27 cellular contexts compared by ENCODE assay signal in genomic region chr1:44489481-44489880, GRCh38.
DNase-seq lines count a peak whose midpoint lies in the region; ATAC-seq and TF ChIP-seq lines count a peak whose summit lies in the region.
"Had no signal": no experiment of that assay in that cellular context is flagged by ENCODE, and none has a peak within 500 bp of the region (broad histone marks: within the 10 kb centered on the region; RNA-seq: fewer than 3 reads in every experiment).

No MANE protein-coding gene starts in this region.

- peak overlapping the region; percentile 23 for H3K27ac Mint-ChIP-seq in MCF 10A (ENCODE audit: low read depth, unreplicated experiment)
- H3K27ac Mint-ChIP-seq in activated CD4-positive, alpha-beta T cell treated with anti-CD3 and anti-CD28 coated beads, Interleukin-2, amount 10 ng/mL, durations not matched to agents 7 days and 5 days: no peak overlapping the region
- H3K27ac Mint-ChIP-seq: activated naive CD8-positive, alpha-beta T cell treated with anti-CD3 and anti-CD28 coated beads, Interleukin-2, amount 10 ng/mL, durations not matched to agents 7 days and 5 days; activated T-helper 2 cell treated with anti-CD3 and anti-CD28 coated beads, Interferon-gamma antibody, Interleukin-2, Interleukin-4, amounts not matched to agents 10 μg/mL and 5 μg/mL and 100 μg/mL, durations not matched to agents 14 hours and 24 hours and 36 hours; CD8-positive, alpha-beta memory T cell; nephron; stimulated activated effector memory CD8-positive, alpha-beta T cell treated with anti-CD3 and anti-CD28 coated beads, Interleukin-12 subunit alpha, Interleukin-12 subunit beta, amount 100 ng/mL, for 72 hours had no signal

- no peaks in the 10 kb centered on the region for H3K27me3 ChIP-seq in mammary epithelial cell (ENCODE audit: insufficient read depth, low read length)
- H3K27me3 ChIP-seq: cardiac muscle cell, heart left ventricle, left lung, Peyer's patch had no signal

- no peak overlapping the region for H2AFZ ChIP-seq in mammary epithelial cell (ENCODE audit: low read depth, low read length)

- no peaks in the 10 kb centered on the region for H3K9me3 ChIP-seq in mammary epithelial cell (replicated peaks; ENCODE audit: insufficient read depth, low read length)
- H3K9me3 ChIP-seq: left lung, Peyer's patch had no signal

- 70% methylated on average over 5 of the region's 5 CpGs for WGBS in mammary epithelial cell (ENCODE audit: low coverage, missing lambda C conversion rate)

- DNase-seq in MCF 10A (ENCODE audit: unreplicated experiment) (peak; percentile 31), mammary epithelial cell (no peak), glomerular visceral epithelial cell (ENCODE audit: extremely low spot score) (peak; percentile 38), T1000 (lab: John Stamatoyannopoulos, UW) (no peak), NCI-H345 (lab: John Stamatoyannopoulos, UW) (no peak)
- DNase-seq in activated CD4-positive, alpha-beta T cell treated with anti-CD3 and anti-CD28 coated beads, Interleukin-2, amount 10 ng/mL, durations not matched to agents 7 days and 5 days: no peak
- DNase-seq: activated CD4-positive, alpha-beta T cell treated with anti-CD3 and anti-CD28 coated beads, Interleukin-2, amount 50 U/mL, for 1 hour; activated CD8-positive, alpha-beta memory T cell treated with anti-CD3 and anti-CD28 coated beads, Interleukin-2, amount 50 U/mL, for 4 hours; activated naive CD8-positive, alpha-beta T cell treated with anti-CD3 and anti-CD28 coated beads, Interleukin-2, amount 10 ng/mL, durations not matched to agents 7 days and 5 days; CD8-positive, alpha-beta memory T cell; DMS53; heart left ventricle; left lung; midbrain; NCI-H1048; NCI-H2029 treated with DMSO at 0.1 percent for 48 hours; NCI-H446; Peyer's patch; stimulated activated CD4-positive, alpha-beta T cell treated with anti-CD3 and anti-CD28 coated beads, Interleukin-1b, Interleukin-23, amount 100 ng/mL, for 48 hours had no signal

- no peaks in the 10 kb centered on the region for H3K79me2 ChIP-seq in mammary epithelial cell (ENCODE audit: insufficient read depth, low read length)

- POLR2A ChIA-PET in MCF 10A (lab: Yijun Ruan, JAX): no interaction called here
- POLR2A ChIA-PET in activated CD4-positive, alpha-beta T cell treated with anti-CD3 and anti-CD28 coated beads, Interleukin-2, amount 10 ng/mL, durations not matched to agents 7 days and 5 days (lab: Charles Lee): no interaction called here

- CTCF ChIA-PET in MCF 10A (lab: Yijun Ruan, JAX): interaction anchor here (1.4 kb wide), 1 partner anchor 11 kb away, joined by 3 read pairs; no protein-coding TSS in a partner anchor
- CTCF ChIA-PET in mammary epithelial cell (lab: Charles Lee; ENCODE audit: low non-redundant PET): no interaction called here
- CTCF ChIA-PET in activated CD4-positive, alpha-beta T cell treated with anti-CD3 and anti-CD28 coated beads, Interleukin-2, amount 10 ng/mL, durations not matched to agents 7 days and 5 days (lab: Charles Lee): no interaction called here

- no peaks in the 10 kb centered on the region for H3K9me3 Mint-ChIP-seq in MCF 10A (ENCODE audit: unreplicated experiment)
- H3K9me3 Mint-ChIP-seq in activated CD4-positive, alpha-beta T cell treated with anti-CD3 and anti-CD28 coated beads, Interleukin-2, amount 10 ng/mL, durations not matched to agents 7 days and 5 days: no peaks in the 10 kb centered on the region
- H3K9me3 Mint-ChIP-seq: activated naive CD8-positive, alpha-beta T cell treated with anti-CD3 and anti-CD28 coated beads, Interleukin-2, amount 10 ng/mL, durations not matched to agents 7 days and 5 days; activated T-helper 2 cell treated with anti-CD3 and anti-CD28 coated beads, Interferon-gamma antibody, Interleukin-2, Interleukin-4, amounts not matched to agents 10 μg/mL and 5 μg/mL and 100 μg/mL, durations not matched to agents 14 hours and 24 hours and 36 hours; stimulated activated effector memory CD8-positive, alpha-beta T cell treated with anti-CD3 and anti-CD28 coated beads, Interleukin-12 subunit alpha, Interleukin-12 subunit beta, amount 100 ng/mL, for 72 hours had no signal

- no peaks in the 10 kb centered on the region for H3K27me3 Mint-ChIP-seq in MCF 10A (ENCODE audit: insufficient read depth, unreplicated experiment)
- H3K27me3 Mint-ChIP-seq in activated CD4-positive, alpha-beta T cell treated with anti-CD3 and anti-CD28 coated beads, Interleukin-2, amount 10 ng/mL, durations not matched to agents 7 days and 5 days: peaks cover 11% of the 10 kb centered on the region

- peaks cover 29% of the 10 kb centered on the region for H3K4me1 Mint-ChIP-seq in MCF 10A (ENCODE audit: insufficient read depth, unreplicated experiment)
- H3K4me1 Mint-ChIP-seq in activated CD4-positive, alpha-beta T cell treated with anti-CD3 and anti-CD28 coated beads, Interleukin-2, amount 10 ng/mL, durations not matched to agents 7 days and 5 days: no peaks in the 10 kb centered on the region
- H3K4me1 Mint-ChIP-seq: activated naive CD8-positive, alpha-beta T cell treated with anti-CD3 and anti-CD28 coated beads, Interleukin-2, amount 10 ng/mL, durations not matched to agents 7 days and 5 days; CD8-positive, alpha-beta memory T cell; stimulated activated effector memory CD8-positive, alpha-beta T cell treated with anti-CD3 and anti-CD28 coated beads, Interleukin-12 subunit alpha, Interleukin-12 subunit beta, amount 100 ng/mL, for 72 hours had no signal

- ATAC-seq in HG03378 (IDR thresholded peaks at IDR 0.05; ENCODE audit: unreplicated experiment): no peak
- ATAC-seq: heart left ventricle; left lung; stimulated activated effector memory CD8-positive, alpha-beta T cell treated with anti-CD3 and anti-CD28 coated beads, Interleukin-12 subunit alpha, Interleukin-12 subunit beta, amount 100 ng/mL, for 72 hours had no signal

- dilution Hi-C loops in mammary epithelial cell (cut with HindIII; ENCODE audit: low sequenced_read_pairs): loop anchor here (5.0 kb wide), 1 partner anchor 93 kb away; no protein-coding TSS in a partner anchor

- no TSS peak for BruUV-seq in MCF 10A (replicated peaks; lab: Mats Ljungman, UMichigan)
- no TSS peak for BruUV-seq in mammary epithelial cell (replicated peaks; lab: Mats Ljungman, UMichigan)

- no peak overlapping the region for H3K4me2 ChIP-seq in mammary epithelial cell (ENCODE audit: insufficient read depth, low read depth, low read length)

- TF ChIP-seq CTCF in MCF 10A (IDR thresholded peaks at IDR 0.05; ENCODE audit: unreplicated experiment): no peak
- no peak for TF ChIP-seq CTCF in mammary epithelial cell (conservative IDR thresholded peaks at IDR 0.05 in 1 of 2, IDR thresholded peaks at IDR 0.05 in 1 of 2; ENCODE audit: extremely low read depth in 1 of 2, insufficient read depth in 1 of 2, low read depth in 1 of 2, low read length in 2 of 2)

- no peak overlapping the region for H3K9ac ChIP-seq in mammary epithelial cell (ENCODE audit: insufficient read depth, low read length)

- H3K27ac ChIP-seq in mammary epithelial cell (ENCODE audit: insufficient read depth, low read depth, low read length): no peak overlapping the region
- H3K27ac ChIP-seq in angular gyrus (ENCODE audit: low read depth, low read length): peak overlapping the region; percentile 10
- H3K27ac ChIP-seq: 22Rv1, cardiac muscle cell, heart left ventricle, left lung, Peyer's patch, skin epidermis had no signal

- peaks cover 12% of the 10 kb centered on the region for H3K4me1 ChIP-seq in mammary epithelial cell (ENCODE audit: insufficient read depth, low read length)
- H3K4me1 ChIP-seq: Peyer's patch had no signal

- no peaks in the 10 kb centered on the region for H3K36me3 Mint-ChIP-seq in MCF 10A (ENCODE audit: insufficient read depth, unreplicated experiment)
- H3K36me3 Mint-ChIP-seq in activated CD4-positive, alpha-beta T cell treated with anti-CD3 and anti-CD28 coated beads, Interleukin-2, amount 10 ng/mL, durations not matched to agents 7 days and 5 days (ENCODE audit: low read depth): no peaks in the 10 kb centered on the region
- H3K36me3 Mint-ChIP-seq: activated naive CD8-positive, alpha-beta T cell treated with anti-CD3 and anti-CD28 coated beads, Interleukin-2, amount 10 ng/mL, durations not matched to agents 7 days and 5 days; stimulated activated effector memory CD8-positive, alpha-beta T cell treated with anti-CD3 and anti-CD28 coated beads, Interleukin-12 subunit alpha, Interleukin-12 subunit beta, amount 100 ng/mL, for 72 hours had no signal

- H3K4me3 Mint-ChIP-seq in MCF 10A (ENCODE audit: unreplicated experiment): no peak overlapping the region
- H3K4me3 Mint-ChIP-seq in activated CD4-positive, alpha-beta T cell treated with anti-CD3 and anti-CD28 coated beads, Interleukin-2, amount 10 ng/mL, durations not matched to agents 7 days and 5 days: no peak overlapping the region
- H3K4me3 Mint-ChIP-seq: activated naive CD8-positive, alpha-beta T cell treated with anti-CD3 and anti-CD28 coated beads, Interleukin-2, amount 10 ng/mL, durations not matched to agents 7 days and 5 days; CD8-positive, alpha-beta memory T cell; nephron; stimulated activated effector memory CD8-positive, alpha-beta T cell treated with anti-CD3 and anti-CD28 coated beads, Interleukin-12 subunit alpha, Interleukin-12 subunit beta, amount 100 ng/mL, for 72 hours had no signal

- no peaks in the 10 kb centered on the region for H3K36me3 ChIP-seq in mammary epithelial cell (ENCODE audit: insufficient read depth, low read length)
- H3K36me3 ChIP-seq: cardiac muscle cell, heart left ventricle, left lung, Peyer's patch had no signal

- intact Hi-C loops in MCF 10A (cut with micrococcal nuclease): loop anchor here (5.0 kb wide), 1 partner anchor 112 kb away; no protein-coding TSS in a partner anchor
- intact Hi-C loops in mammary epithelial cell (cut with micrococcal nuclease): no loop called here

- no peak overlapping the region for H3K4me3 ChIP-seq in mammary epithelial cell (replicated peaks in 1 of 3; ENCODE audit: insufficient read depth in 1 of 3, low read depth in 2 of 3, low read length in 3 of 3)
- H3K4me3 ChIP-seq: cardiac muscle cell, heart left ventricle, left lung, Peyer's patch, skin epidermis had no signal

- no peaks in the 10 kb centered on the region for H4K20me1 ChIP-seq in mammary epithelial cell (ENCODE audit: insufficient read depth, low read length)

- in situ Hi-C loops in mammary epithelial cell (cut with MboI; ENCODE audit: low sequenced_read_pairs in 2 of 2): no loop called here

Comparison
In these comparisons a context has a peak if more than half of its experiments do, and no peak if none do; other contexts are left out.
1. DNase-seq: peak in MCF 10A (single experiment) and glomerular visceral epithelial cell (single experiment); none in mammary epithelial cell (single experiment), activated CD4-positive, alpha-beta T cell treated with anti-CD3 and anti-CD28 coated beads, Interleukin-2, amount 10 ng/mL, durations not matched to agents 7 days and 5 days (single experiment), T1000 (single experiment) and NCI-H345 (single experiment).